In genomic region chr11:77062924-77063323, GRCh38 we compare ENCODE assay signal across 2 cellular contexts.
TF ChIP-seq lines count a peak whose summit lies in the region.

No MANE protein-coding gene starts in this region.

TF ChIP-seq in A549, 52 proteins besides CTCF, POLR2A, EP300 and RAD21:
- TF ChIP-seq HEYL (CRISPR knock-in tag; IDR thresholded peaks at IDR 0.05) = no peak
- TF ChIP-seq ZNF302 (CRISPR knock-in tag; IDR thresholded peaks at IDR 0.05) = no peak
- no peak for TF ChIP-seq JUNB (IDR thresholded peaks at IDR 0.05)
- no peak for TF ChIP-seq HOXA7 (CRISPR knock-in tag; IDR thresholded peaks at IDR 0.05)
- TF ChIP-seq, protein P1, sequence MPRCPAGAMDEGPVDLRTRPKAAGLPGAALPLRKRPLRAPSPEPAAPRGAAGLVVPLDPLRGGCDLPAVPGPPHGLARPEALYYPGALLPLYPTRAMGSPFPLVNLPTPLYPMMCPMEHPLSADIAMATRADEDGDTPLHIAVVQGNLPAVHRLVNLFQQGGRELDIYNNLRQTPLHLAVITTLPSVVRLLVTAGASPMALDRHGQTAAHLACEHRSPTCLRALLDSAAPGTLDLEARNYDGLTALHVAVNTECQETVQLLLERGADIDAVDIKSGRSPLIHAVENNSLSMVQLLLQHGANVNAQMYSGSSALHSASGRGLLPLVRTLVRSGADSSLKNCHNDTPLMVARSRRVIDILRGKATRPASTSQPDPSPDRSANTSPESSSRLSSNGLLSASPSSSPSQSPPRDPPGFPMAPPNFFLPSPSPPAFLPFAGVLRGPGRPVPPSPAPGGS (IDR thresholded peaks at IDR 0.05) = no peak
- no peak for TF ChIP-seq BHLHE40 (IDR thresholded peaks at IDR 0.05; ENCODE audit: low read depth, low read length)

TF ChIP-seq in GM12878, 131 proteins besides CTCF, POLR2A, EP300 and RAD21:
- TF ChIP-seq MEF2A (IDR thresholded peaks at IDR 0.05; ENCODE audit: insufficient read depth, low read depth, low read length) = no peak
- TF ChIP-seq ZBTB11 (CRISPR knock-in tag; IDR thresholded peaks at IDR 0.05) = no peak
- no peak for TF ChIP-seq TCF7 (IDR thresholded peaks at IDR 0.05; ENCODE audit: borderline replicate concordance)
- no peak for TF ChIP-seq BHLHE40 (IDR thresholded peaks at IDR 0.05; ENCODE audit: borderline replicate concordance in 1 of 2, low read depth in 2 of 2, low read length in 1 of 2)
- TF ChIP-seq ZNF274 (IDR thresholded peaks at IDR 0.05; ENCODE audit: insufficient read depth, insufficient read length) = no peak
- TF ChIP-seq, protein P2, sequence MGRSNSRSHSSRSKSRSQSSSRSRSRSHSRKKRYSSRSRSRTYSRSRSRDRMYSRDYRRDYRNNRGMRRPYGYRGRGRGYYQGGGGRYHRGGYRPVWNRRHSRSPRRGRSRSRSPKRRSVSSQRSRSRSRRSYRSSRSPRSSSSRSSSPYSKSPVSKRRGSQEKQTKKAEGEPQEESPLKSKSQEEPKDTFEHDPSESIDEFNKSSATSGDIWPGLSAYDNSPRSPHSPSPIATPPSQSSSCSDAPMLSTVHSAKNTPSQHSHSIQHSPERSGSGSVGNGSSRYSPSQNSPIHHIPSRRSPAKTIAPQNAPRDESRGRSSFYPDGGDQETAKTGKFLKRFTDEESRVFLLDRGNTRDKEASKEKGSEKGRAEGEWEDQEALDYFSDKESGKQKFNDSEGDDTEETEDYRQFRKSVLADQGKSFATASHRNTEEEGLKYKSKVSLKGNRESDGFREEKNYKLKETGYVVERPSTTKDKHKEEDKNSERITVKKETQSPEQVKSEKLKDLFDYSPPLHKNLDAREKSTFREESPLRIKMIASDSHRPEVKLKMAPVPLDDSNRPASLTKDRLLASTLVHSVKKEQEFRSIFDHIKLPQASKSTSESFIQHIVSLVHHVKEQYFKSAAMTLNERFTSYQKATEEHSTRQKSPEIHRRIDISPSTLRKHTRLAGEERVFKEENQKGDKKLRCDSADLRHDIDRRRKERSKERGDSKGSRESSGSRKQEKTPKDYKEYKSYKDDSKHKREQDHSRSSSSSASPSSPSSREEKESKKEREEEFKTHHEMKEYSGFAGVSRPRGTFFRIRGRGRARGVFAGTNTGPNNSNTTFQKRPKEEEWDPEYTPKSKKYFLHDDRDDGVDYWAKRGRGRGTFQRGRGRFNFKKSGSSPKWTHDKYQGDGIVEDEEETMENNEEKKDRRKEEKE (IDR thresholded peaks at IDR 0.05) = no peak
- TF ChIP-seq SREBF2 (IDR thresholded peaks at IDR 0.05; ENCODE audit: low read length) = no peak
- TF ChIP-seq IKZF1 (conservative IDR thresholded peaks at IDR 0.05) = no peak
- TF ChIP-seq, protein P3, sequence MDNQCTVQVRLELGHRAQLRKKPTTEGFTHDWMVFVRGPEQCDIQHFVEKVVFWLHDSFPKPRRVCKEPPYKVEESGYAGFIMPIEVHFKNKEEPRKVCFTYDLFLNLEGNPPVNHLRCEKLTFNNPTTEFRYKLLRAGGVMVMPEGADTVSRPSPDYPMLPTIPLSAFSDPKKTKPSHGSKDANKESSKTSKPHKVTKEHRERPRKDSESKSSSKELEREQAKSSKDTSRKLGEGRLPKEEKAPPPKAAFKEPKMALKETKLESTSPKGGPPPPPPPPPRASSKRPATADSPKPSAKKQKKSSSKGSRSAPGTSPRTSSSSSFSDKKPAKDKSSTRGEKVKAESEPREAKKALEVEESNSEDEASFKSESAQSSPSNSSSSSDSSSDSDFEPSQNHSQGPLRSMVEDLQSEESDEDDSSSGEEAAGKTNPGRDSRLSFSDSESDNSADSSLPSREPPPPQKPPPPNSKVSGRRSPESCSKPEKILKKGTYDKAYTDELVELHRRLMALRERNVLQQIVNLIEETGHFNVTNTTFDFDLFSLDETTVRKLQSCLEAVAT (IDR thresholded peaks at IDR 0.05) = no peak
- no peak for TF ChIP-seq NR2F1 (conservative IDR thresholded peaks at IDR 0.05)
- no peak for TF ChIP-seq RAD51 (IDR thresholded peaks at IDR 0.05)
- no peak for TF ChIP-seq LARP7 (IDR thresholded peaks at IDR 0.05)
- no peak for TF ChIP-seq HSF1 (IDR thresholded peaks at IDR 0.05; ENCODE audit: low read depth, low read length)
- no peak for TF ChIP-seq SIN3A (IDR thresholded peaks at IDR 0.05; ENCODE audit: low read depth, low read length)
- no peak for TF ChIP-seq DPF2 (IDR thresholded peaks at IDR 0.05)
- TF ChIP-seq, protein P4, sequence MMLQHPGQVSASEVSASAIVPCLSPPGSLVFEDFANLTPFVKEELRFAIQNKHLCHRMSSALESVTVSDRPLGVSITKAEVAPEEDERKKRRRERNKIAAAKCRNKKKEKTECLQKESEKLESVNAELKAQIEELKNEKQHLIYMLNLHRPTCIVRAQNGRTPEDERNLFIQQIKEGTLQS (IDR thresholded peaks at IDR 0.05; ENCODE audit: borderline replicate concordance, extremely low read depth, low read depth, low read length) = no peak
- no peak for TF ChIP-seq ATF2 (IDR thresholded peaks at IDR 0.05; ENCODE audit: low read length)
